ENCODE assay signal across 1 cellular context in the genomic region with DNA sequence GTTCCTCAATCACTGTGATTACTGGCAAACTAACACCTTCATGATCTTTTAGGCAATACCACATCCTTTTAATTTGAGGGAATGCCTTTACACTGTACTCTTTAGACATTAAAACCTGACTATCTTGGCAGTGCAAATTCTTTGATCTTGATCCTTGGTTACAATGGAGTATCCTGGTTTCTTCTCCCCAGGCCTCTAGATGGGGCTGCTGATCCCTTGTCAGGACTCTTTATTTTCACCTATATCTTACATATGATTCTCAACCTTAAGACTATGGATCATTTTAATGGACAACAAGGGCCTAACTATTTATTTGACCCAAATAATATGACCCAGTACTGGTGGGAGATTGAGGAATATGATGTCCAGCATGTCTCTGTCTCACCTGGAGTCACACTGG.
TF ChIP-seq lines count a peak whose summit lies in the region.

No MANE protein-coding gene starts in this region.

TF ChIP-seq in H1, 55 proteins besides CTCF, POLR2A, EP300 and RAD21:
- no peak for TF ChIP-seq PHF8 (conservative IDR thresholded peaks at IDR 0.05; ENCODE audit: low read depth, low read length)
- TF ChIP-seq SIN3A (conservative IDR thresholded peaks at IDR 0.05 in 1 of 2, IDR thresholded peaks at IDR 0.05 in 1 of 2; ENCODE audit: low read depth in 1 of 2, low read length in 2 of 2): no peak
- TF ChIP-seq CTBP2 (IDR thresholded peaks at IDR 0.05; ENCODE audit: borderline replicate concordance, insufficient read depth, insufficient read length, low read length): no peak
